ENCODE assay signal across 1 cellular context in the genomic region with DNA sequence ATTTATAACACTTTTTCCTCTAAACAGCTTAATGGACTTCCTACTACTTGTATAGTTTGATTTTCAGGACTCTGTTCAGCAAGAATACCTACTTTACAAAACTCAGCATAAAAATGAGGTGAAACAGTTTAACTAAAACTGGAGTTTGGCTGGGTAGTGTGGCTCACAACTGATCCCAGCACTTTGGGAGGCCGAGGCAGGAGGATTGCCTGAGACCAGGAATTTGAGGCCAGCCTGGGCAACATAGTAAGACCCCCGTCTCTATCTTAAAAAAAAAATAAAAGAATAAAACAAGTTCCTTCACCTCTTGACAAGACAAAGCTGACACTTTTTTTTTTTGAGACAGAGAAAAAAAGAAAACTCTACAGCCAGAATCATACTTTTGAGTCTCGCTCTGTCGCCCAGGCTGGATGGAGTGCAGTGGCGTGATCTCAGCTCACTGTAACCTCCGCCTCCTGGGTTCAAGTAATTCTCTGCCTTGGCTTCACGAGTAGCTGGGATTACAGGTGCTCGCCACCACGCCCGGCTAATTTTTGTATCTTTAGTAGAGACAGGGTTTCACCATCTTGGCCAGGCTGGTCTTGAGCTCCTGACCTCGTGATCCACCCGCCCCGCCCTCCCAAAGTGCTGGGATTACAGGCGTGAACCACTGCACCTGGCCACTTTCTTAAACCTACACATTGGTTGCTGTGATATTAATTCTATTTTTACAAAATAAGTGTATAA.
TF ChIP-seq lines count a peak whose summit lies in the region.

No MANE protein-coding gene starts in this region.

TF ChIP-seq in GM23338, 12 proteins besides CTCF, POLR2A, EP300 and RAD21:
- TF ChIP-seq, protein P1, sequence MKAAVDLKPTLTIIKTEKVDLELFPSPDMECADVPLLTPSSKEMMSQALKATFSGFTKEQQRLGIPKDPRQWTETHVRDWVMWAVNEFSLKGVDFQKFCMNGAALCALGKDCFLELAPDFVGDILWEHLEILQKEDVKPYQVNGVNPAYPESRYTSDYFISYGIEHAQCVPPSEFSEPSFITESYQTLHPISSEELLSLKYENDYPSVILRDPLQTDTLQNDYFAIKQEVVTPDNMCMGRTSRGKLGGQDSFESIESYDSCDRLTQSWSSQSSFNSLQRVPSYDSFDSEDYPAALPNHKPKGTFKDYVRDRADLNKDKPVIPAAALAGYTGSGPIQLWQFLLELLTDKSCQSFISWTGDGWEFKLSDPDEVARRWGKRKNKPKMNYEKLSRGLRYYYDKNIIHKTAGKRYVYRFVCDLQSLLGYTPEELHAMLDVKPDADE (IDR thresholded peaks at IDR 0.05), result no peak
- TF ChIP-seq CREB1 (CRISPR knock-in tag; IDR thresholded peaks at IDR 0.05; ENCODE audit: low read depth) (no peak), ZNF331 (CRISPR knock-in tag; IDR thresholded peaks at IDR 0.05; ENCODE audit: low read depth) (no peak), NANOG (IDR thresholded peaks at IDR 0.05; ENCODE audit: borderline replicate concordance) (no peak), EZH2phosphoT487 (IDR thresholded peaks at IDR 0.05; ENCODE audit: unreplicated experiment) (no peak), ZNF114 (CRISPR knock-in tag; IDR thresholded peaks at IDR 0.05) (no peak), JUNB (IDR thresholded peaks at IDR 0.05; ENCODE audit: unreplicated experiment) (no peak)
- TF ChIP-seq, protein P2, sequence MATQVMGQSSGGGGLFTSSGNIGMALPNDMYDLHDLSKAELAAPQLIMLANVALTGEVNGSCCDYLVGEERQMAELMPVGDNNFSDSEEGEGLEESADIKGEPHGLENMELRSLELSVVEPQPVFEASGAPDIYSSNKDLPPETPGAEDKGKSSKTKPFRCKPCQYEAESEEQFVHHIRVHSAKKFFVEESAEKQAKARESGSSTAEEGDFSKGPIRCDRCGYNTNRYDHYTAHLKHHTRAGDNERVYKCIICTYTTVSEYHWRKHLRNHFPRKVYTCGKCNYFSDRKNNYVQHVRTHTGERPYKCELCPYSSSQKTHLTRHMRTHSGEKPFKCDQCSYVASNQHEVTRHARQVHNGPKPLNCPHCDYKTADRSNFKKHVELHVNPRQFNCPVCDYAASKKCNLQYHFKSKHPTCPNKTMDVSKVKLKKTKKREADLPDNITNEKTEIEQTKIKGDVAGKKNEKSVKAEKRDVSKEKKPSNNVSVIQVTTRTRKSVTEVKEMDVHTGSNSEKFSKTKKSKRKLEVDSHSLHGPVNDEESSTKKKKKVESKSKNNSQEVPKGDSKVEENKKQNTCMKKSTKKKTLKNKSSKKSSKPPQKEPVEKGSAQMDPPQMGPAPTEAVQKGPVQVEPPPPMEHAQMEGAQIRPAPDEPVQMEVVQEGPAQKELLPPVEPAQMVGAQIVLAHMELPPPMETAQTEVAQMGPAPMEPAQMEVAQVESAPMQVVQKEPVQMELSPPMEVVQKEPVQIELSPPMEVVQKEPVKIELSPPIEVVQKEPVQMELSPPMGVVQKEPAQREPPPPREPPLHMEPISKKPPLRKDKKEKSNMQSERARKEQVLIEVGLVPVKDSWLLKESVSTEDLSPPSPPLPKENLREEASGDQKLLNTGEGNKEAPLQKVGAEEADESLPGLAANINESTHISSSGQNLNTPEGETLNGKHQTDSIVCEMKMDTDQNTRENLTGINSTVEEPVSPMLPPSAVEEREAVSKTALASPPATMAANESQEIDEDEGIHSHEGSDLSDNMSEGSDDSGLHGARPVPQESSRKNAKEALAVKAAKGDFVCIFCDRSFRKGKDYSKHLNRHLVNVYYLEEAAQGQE (IDR thresholded peaks at IDR 0.05; ENCODE audit: unreplicated experiment), result no peak
- TF ChIP-seq, protein P3, sequence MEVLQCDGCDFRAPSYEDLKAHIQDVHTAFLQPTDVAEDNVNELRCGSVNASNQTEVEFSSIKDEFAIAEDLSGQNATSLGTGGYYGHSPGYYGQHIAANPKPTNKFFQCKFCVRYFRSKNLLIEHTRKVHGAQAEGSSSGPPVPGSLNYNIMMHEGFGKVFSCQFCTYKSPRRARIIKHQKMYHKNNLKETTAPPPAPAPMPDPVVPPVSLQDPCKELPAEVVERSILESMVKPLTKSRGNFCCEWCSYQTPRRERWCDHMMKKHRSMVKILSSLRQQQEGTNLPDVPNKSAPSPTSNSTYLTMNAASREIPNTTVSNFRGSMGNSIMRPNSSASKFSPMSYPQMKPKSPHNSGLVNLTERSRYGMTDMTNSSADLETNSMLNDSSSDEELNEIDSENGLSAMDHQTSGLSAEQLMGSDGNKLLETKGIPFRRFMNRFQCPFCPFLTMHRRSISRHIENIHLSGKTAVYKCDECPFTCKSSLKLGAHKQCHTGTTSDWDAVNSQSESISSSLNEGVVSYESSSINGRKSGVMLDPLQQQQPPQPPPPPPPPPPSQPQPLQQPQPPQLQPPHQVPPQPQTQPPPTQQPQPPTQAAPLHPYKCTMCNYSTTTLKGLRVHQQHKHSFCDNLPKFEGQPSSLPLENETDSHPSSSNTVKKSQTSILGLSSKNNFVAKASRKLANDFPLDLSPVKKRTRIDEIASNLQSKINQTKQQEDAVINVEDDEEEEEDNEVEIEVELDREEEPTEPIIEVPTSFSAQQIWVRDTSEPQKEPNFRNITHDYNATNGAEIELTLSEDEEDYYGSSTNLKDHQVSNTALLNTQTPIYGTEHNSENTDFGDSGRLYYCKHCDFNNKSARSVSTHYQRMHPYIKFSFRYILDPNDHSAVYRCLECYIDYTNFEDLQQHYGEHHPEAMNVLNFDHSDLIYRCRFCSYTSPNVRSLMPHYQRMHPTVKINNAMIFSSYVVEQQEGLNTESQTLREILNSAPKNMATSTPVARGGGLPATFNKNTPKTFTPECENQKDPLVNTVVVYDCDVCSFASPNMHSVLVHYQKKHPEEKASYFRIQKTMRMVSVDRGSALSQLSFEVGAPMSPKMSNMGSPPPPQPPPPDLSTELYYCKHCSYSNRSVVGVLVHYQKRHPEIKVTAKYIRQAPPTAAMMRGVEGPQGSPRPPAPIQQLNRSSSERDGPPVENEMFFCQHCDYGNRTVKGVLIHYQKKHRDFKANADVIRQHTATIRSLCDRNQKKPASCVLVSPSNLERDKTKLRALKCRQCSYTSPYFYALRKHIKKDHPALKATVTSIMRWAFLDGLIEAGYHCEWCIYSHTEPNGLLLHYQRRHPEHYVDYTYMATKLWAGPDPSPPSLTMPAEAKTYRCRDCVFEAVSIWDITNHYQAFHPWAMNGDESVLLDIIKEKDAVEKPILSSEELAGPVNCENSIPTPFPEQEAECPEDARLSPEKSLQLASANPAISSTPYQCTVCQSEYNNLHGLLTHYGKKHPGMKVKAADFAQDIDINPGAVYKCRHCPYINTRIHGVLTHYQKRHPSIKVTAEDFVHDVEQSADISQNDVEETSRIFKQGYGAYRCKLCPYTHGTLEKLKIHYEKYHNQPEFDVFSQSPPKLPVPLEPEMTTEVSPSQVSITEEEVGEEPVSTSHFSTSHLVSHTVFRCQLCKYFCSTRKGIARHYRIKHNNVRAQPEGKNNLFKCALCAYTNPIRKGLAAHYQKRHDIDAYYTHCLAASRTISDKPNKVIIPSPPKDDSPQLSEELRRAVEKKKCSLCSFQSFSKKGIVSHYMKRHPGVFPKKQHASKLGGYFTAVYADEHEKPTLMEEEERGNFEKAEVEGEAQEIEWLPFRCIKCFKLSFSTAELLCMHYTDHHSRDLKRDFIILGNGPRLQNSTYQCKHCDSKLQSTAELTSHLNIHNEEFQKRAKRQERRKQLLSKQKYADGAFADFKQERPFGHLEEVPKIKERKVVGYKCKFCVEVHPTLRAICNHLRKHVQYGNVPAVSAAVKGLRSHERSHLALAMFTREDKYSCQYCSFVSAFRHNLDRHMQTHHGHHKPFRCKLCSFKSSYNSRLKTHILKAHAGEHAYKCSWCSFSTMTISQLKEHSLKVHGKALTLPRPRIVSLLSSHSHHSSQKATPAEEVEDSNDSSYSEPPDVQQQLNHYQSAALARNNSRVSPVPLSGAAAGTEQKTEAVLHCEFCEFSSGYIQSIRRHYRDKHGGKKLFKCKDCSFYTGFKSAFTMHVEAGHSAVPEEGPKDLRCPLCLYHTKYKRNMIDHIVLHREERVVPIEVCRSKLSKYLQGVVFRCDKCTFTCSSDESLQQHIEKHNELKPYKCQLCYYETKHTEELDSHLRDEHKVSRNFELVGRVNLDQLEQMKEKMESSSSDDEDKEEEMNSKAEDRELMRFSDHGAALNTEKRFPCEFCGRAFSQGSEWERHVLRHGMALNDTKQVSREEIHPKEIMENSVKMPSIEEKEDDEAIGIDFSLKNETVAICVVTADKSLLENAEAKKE (CRISPR knock-in tag; IDR thresholded peaks at IDR 0.05), result no peak
